Comparison of ENCODE assay signal across 1 cellular context in genomic region chr6:118080547-118080946, GRCh38.
TF ChIP-seq lines count a peak whose summit lies in the region.

No MANE protein-coding gene starts in this region.

TF ChIP-seq in HCT116, 20 proteins besides CTCF, POLR2A, EP300 and RAD21 (continued from another document):
- TF ChIP-seq REST (IDR thresholded peaks at IDR 0.05; ENCODE audit: low read depth): no peak
- TF ChIP-seq JUND (IDR thresholded peaks at IDR 0.05): no peak
- no peak for TF ChIP-seq ZFX (IDR thresholded peaks at IDR 0.05)
- no peak for TF ChIP-seq TCF7L2 (IDR thresholded peaks at IDR 0.05; ENCODE audit: borderline replicate concordance, extremely low read depth, insufficient read depth, insufficient read length)
- no peak for TF ChIP-seq MAX (IDR thresholded peaks at IDR 0.05)
- TF ChIP-seq CBX3 (IDR thresholded peaks at IDR 0.05; ENCODE audit: low read depth): no peak
- no peak for TF ChIP-seq EZH2phosphoT487 (IDR thresholded peaks at IDR 0.05; ENCODE audit: borderline replicate concordance)
- TF ChIP-seq, protein P1, sequence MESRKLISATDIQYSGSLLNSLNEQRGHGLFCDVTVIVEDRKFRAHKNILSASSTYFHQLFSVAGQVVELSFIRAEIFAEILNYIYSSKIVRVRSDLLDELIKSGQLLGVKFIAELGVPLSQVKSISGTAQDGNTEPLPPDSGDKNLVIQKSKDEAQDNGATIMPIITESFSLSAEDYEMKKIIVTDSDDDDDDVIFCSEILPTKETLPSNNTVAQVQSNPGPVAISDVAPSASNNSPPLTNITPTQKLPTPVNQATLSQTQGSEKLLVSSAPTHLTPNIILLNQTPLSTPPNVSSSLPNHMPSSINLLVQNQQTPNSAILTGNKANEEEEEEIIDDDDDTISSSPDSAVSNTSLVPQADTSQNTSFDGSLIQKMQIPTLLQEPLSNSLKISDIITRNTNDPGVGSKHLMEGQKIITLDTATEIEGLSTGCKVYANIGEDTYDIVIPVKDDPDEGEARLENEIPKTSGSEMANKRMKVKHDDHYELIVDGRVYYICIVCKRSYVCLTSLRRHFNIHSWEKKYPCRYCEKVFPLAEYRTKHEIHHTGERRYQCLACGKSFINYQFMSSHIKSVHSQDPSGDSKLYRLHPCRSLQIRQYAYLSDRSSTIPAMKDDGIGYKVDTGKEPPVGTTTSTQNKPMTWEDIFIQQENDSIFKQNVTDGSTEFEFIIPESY (IDR thresholded peaks at IDR 0.05; ENCODE audit: extremely low read depth, insufficient replicate concordance, low read length): no peak
- TF ChIP-seq ATF3 (IDR thresholded peaks at IDR 0.05): no peak
- no peak for TF ChIP-seq SIN3A (IDR thresholded peaks at IDR 0.05; ENCODE audit: low read depth)
- TF ChIP-seq EZH2 (IDR thresholded peaks at IDR 0.05): no peak
- TF ChIP-seq SP1 (IDR thresholded peaks at IDR 0.05; ENCODE audit: low read depth): no peak
- no peak for TF ChIP-seq CEBPB (IDR thresholded peaks at IDR 0.05; ENCODE audit: low read depth)
- no peak for TF ChIP-seq SRF (IDR thresholded peaks at IDR 0.05; ENCODE audit: low read depth)
- TF ChIP-seq FOSL1 (IDR thresholded peaks at IDR 0.05; ENCODE audit: low read depth): no peak
- TF ChIP-seq YY1 (IDR thresholded peaks at IDR 0.05; ENCODE audit: extremely low read depth, insufficient replicate concordance, low read depth, low read length): no peak
